In genomic region chr2:69217333-69218080, GRCh38 we compare ENCODE assay signal across 1 cellular context.
TF ChIP-seq lines count a peak whose summit lies in the region.

No MANE protein-coding gene starts in this region.

TF ChIP-seq in HepG2, 621 proteins besides CTCF, POLR2A, EP300 and RAD21 (continued from another document and continues in another):
- no peak for TF ChIP-seq KLF11 (CRISPR knock-in tag; IDR thresholded peaks at IDR 0.05)
- TF ChIP-seq ZNF34 (CRISPR knock-in tag; IDR thresholded peaks at IDR 0.05; ENCODE audit: borderline replicate concordance): peak; percentile 77; the same call in 1 of the 2 replicates
- TF ChIP-seq STAT6 (CRISPR knock-in tag; IDR thresholded peaks at IDR 0.05; ENCODE audit: borderline replicate concordance): no peak
- TF ChIP-seq STAG1 (CRISPR knock-in tag; IDR thresholded peaks at IDR 0.05): no peak
- no peak for TF ChIP-seq ZNF761 (CRISPR knock-in tag; conservative IDR thresholded peaks at IDR 0.05)
- TF ChIP-seq SOX5 (CRISPR knock-in tag; IDR thresholded peaks at IDR 0.05; ENCODE audit: borderline replicate concordance): no peak
- no peak for TF ChIP-seq YEATS2 (CRISPR knock-in tag; IDR thresholded peaks at IDR 0.05; ENCODE audit: borderline replicate concordance)
- peak; percentile 4; the same call in 1 of the 2 replicates for TF ChIP-seq ATF2 (CRISPR knock-in tag; IDR thresholded peaks at IDR 0.05)
- no peak for TF ChIP-seq ONECUT2 (CRISPR knock-in tag; IDR thresholded peaks at IDR 0.05)
- no peak for TF ChIP-seq GLI4 (CRISPR knock-in tag; IDR thresholded peaks at IDR 0.05; ENCODE audit: borderline replicate concordance)
- no peak for TF ChIP-seq WIZ (CRISPR knock-in tag; IDR thresholded peaks at IDR 0.05)
- TF ChIP-seq NR3C1 (CRISPR knock-in tag; IDR thresholded peaks at IDR 0.05): no peak
- no peak for TF ChIP-seq SNAI1 (CRISPR knock-in tag; IDR thresholded peaks at IDR 0.05; ENCODE audit: borderline replicate concordance)
- TF ChIP-seq ZKSCAN8 (CRISPR knock-in tag; IDR thresholded peaks at IDR 0.05; ENCODE audit: borderline replicate concordance): no peak
- TF ChIP-seq ATF6 (CRISPR knock-in tag; conservative IDR thresholded peaks at IDR 0.05): no peak
- TF ChIP-seq ZNF33A (CRISPR knock-in tag; IDR thresholded peaks at IDR 0.05; ENCODE audit: borderline replicate concordance): no peak
- TF ChIP-seq ZNF564 (CRISPR knock-in tag; IDR thresholded peaks at IDR 0.05): no peak; the same call in 1 of the 2 replicates
- 0 out of 2 replicates have a peak, but pooled peaks have one; percentile 14 for TF ChIP-seq ATF7-NPFF (CRISPR knock-in tag; IDR thresholded peaks at IDR 0.05; ENCODE audit: low read depth)
- TF ChIP-seq BORCS8-MEF2B (CRISPR knock-in tag; IDR thresholded peaks at IDR 0.05): no peak
- no peak for TF ChIP-seq POGZ (CRISPR knock-in tag; IDR thresholded peaks at IDR 0.05)
- TF ChIP-seq ZNF512B (CRISPR knock-in tag; IDR thresholded peaks at IDR 0.05; ENCODE audit: borderline replicate concordance): no peak
- no peak for TF ChIP-seq TBL1XR1 (IDR thresholded peaks at IDR 0.05; ENCODE audit: borderline replicate concordance, low read length, partially characterized antibody)
- no peak for TF ChIP-seq ELF3 (CRISPR knock-in tag; IDR thresholded peaks at IDR 0.05)
- TF ChIP-seq PRDM4 (CRISPR knock-in tag; IDR thresholded peaks at IDR 0.05; ENCODE audit: borderline replicate concordance): no peak
- no peak for TF ChIP-seq HDAC6 (IDR thresholded peaks at IDR 0.05; ENCODE audit: low read depth, low read length)
- no peak for TF ChIP-seq ZKSCAN5 (CRISPR knock-in tag; IDR thresholded peaks at IDR 0.05)
- TF ChIP-seq PRPF4 (IDR thresholded peaks at IDR 0.05; ENCODE audit: low read depth, low read length, poor library complexity, severe bottlenecking): no peak
- no peak for TF ChIP-seq NR0B2 (CRISPR knock-in tag; IDR thresholded peaks at IDR 0.05)
- TF ChIP-seq TARDBP (CRISPR knock-in tag; IDR thresholded peaks at IDR 0.05): peak; percentile 9; the same call in 1 of the 2 replicates
- no peak for TF ChIP-seq ZFP36L1 (CRISPR knock-in tag; IDR thresholded peaks at IDR 0.05)
- TF ChIP-seq TERF1 (CRISPR knock-in tag; IDR thresholded peaks at IDR 0.05): no peak
- no peak for TF ChIP-seq JARID2 (CRISPR knock-in tag; IDR thresholded peaks at IDR 0.05; ENCODE audit: insufficient replicate concordance)
- TF ChIP-seq TCF12 (IDR thresholded peaks at IDR 0.05): no peak
- TF ChIP-seq TCF12 (CRISPR knock-in tag; IDR thresholded peaks at IDR 0.05): no peak
- no peak for TF ChIP-seq TMF1 (CRISPR knock-in tag; IDR thresholded peaks at IDR 0.05; ENCODE audit: low read depth)
- TF ChIP-seq RAD51 (IDR thresholded peaks at IDR 0.05; ENCODE audit: borderline replicate concordance): no peak
- TF ChIP-seq NCOA1 (CRISPR knock-in tag; IDR thresholded peaks at IDR 0.05): no peak
- no peak for TF ChIP-seq ZNF513 (CRISPR knock-in tag; conservative IDR thresholded peaks at IDR 0.05)
- no peak for TF ChIP-seq MEIS2 (CRISPR knock-in tag; IDR thresholded peaks at IDR 0.05)
- TF ChIP-seq THRA (CRISPR knock-in tag; IDR thresholded peaks at IDR 0.05; ENCODE audit: borderline replicate concordance): no peak
- TF ChIP-seq DNMT1 (CRISPR knock-in tag; IDR thresholded peaks at IDR 0.05): no peak
- no peak for TF ChIP-seq FOXP4 (CRISPR knock-in tag; IDR thresholded peaks at IDR 0.05)
- 0 out of 2 replicates have a peak, but pooled peaks have one; percentile 62 for TF ChIP-seq ZNF343 (CRISPR knock-in tag; IDR thresholded peaks at IDR 0.05)
- no peak for TF ChIP-seq CHCHD3 (CRISPR knock-in tag; IDR thresholded peaks at IDR 0.05)
- TF ChIP-seq TP53 (CRISPR knock-in tag; conservative IDR thresholded peaks at IDR 0.05): no peak
- TF ChIP-seq SRSF4 (IDR thresholded peaks at IDR 0.05; ENCODE audit: low read depth, low read length, poor library complexity, severe bottlenecking): no peak
